16 cellular contexts compared by ENCODE assay signal in genomic region chr16:2708290-2708639, GRCh38. TPM values are rescaled to one million over a fixed set of nuclear protein-coding genes. Genes with fewer than 3 reads are reported as not detected.
DNase-seq lines count a peak whose midpoint lies in the region; ATAC-seq and TF ChIP-seq lines count a peak whose summit lies in the region.
"Had no signal": no experiment of that assay in that cellular context is flagged by ENCODE, and none has a peak within 500 bp of the region (broad histone marks: within the 10 kb centered on the region; RNA-seq: fewer than 3 reads in every experiment).

No MANE protein-coding gene starts in this region.

- TF ChIP-seq CTCF in heart right ventricle (IDR thresholded peaks at IDR 0.05) (no peak), OCI-LY7 (conservative IDR thresholded peaks at IDR 0.05; ENCODE audit: low read length) (no peak), neural progenitor cell (IDR thresholded peaks at IDR 0.05) (no peak)

- no peaks in the 10 kb centered on the region for H3K27me3 Mint-ChIP-seq in neural progenitor cell (ENCODE audit: insufficient read depth, low read depth)
- H3K27me3 Mint-ChIP-seq: B cell; CD4-positive, alpha-beta memory T cell had no signal

- H3K4me1 Mint-ChIP-seq in neural progenitor cell, result no peaks in the 10 kb centered on the region
- H3K4me1 Mint-ChIP-seq: GM23338 had no signal

- intact Hi-C loops in left cardiac atrium (cut with DNase I) (no loop called here), heart right ventricle (cut with DNase I) (no loop called here), OCI-LY7 (cut with micrococcal nuclease; ENCODE audit: unreplicated experiment) (no loop called here), posterior vena cava (cut with DNase I) (loop anchor here in 1 of 2 donors (10.0 kb wide), 1 partner anchor 147 kb away; the partner anchor contains the start of gene PRSS22)

- H3K36me3 Mint-ChIP-seq in neural progenitor cell, result no peaks in the 10 kb centered on the region

- H3F3A ChIP-seq in neural progenitor cell (ENCODE audit: low read depth), result no peaks in the 10 kb centered on the region

- H3K9me3 Mint-ChIP-seq in neural progenitor cell, result no peaks in the 10 kb centered on the region
- H3K9me3 Mint-ChIP-seq: CD4-positive, alpha-beta memory T cell; GM23338 had no signal

- H3K4me1 ChIP-seq in heart right ventricle (peaks cover 0 to 17% (median 11%) of the 10 kb centered on the region in 9 donors), BLaER1 (peaks cover 77% of the 10 kb centered on the region), OCI-LY7 (ENCODE audit: insufficient read depth, low read length, poor library complexity, severe bottlenecking) (no peaks in the 10 kb centered on the region), neural progenitor cell (no peaks in the 10 kb centered on the region)

- H3K4me2 ChIP-seq in BLaER1 (0 out of 2 replicates have a peak overlapping the region, but pooled peaks have one; percentile 2), OCI-LY7 (ENCODE audit: low read length) (no peak overlapping the region), neural progenitor cell (no peak overlapping the region)
- H3K4me2 ChIP-seq: GM23338 had no signal

- no peaks in the 10 kb centered on the region for H3K9me3 ChIP-seq in heart right ventricle
- H3K9me3 ChIP-seq in BLaER1, result no peaks in the 10 kb centered on the region
- no peaks in the 10 kb centered on the region for H3K9me3 ChIP-seq in OCI-LY7 (ENCODE audit: low read length)
- H3K9me3 ChIP-seq in neural progenitor cell (ENCODE audit: low read depth), result no peaks in the 10 kb centered on the region

- no peak overlapping the region for H3K27ac Mint-ChIP-seq in neural progenitor cell
- H3K27ac Mint-ChIP-seq: B cell; CD4-positive, alpha-beta memory T cell; GM23338 had no signal

- peaks cover 92% of the 10 kb centered on the region for H4K20me1 ChIP-seq in BLaER1
- no peaks in the 10 kb centered on the region for H4K20me1 ChIP-seq in OCI-LY7 (ENCODE audit: insufficient read depth, low read length)
- H4K20me1 ChIP-seq in neural progenitor cell (ENCODE audit: low read depth), result no peaks in the 10 kb centered on the region

- no peaks in the 10 kb centered on the region for H3K9me2 ChIP-seq in OCI-LY7 (ENCODE audit: insufficient read depth, low read length)

- H3K9ac ChIP-seq in BLaER1 (no peak overlapping the region), neural progenitor cell (no peak overlapping the region)

- DNase-seq in left cardiac atrium (peak; percentile 9), heart right ventricle (no peak), OCI-LY7 (ENCODE audit: low spot score) (no peak), neural progenitor cell (ENCODE audit: low spot score) (no peak), posterior vena cava (ENCODE audit: low spot score) (no peak)
- DNase-seq: CD4-positive, alpha-beta memory T cell; DMS153; DMS79 treated with DMSO at 0.1 percent for 48 hours; EL; H7 had no signal

- 91 to 93% methylated on average over 14 of the region's 14 CpGs for WGBS in heart right ventricle, 2 donors

- H3K27me3 ChIP-seq in heart right ventricle, result no peaks in the 10 kb centered on the region
- no peaks in the 10 kb centered on the region for H3K27me3 ChIP-seq in BLaER1
- H3K27me3 ChIP-seq in neural progenitor cell, result no peaks in the 10 kb centered on the region

- no peak overlapping the region for H3K27ac ChIP-seq in heart right ventricle
- H3K27ac ChIP-seq in BLaER1, result no peak overlapping the region
- H3K27ac ChIP-seq in OCI-LY7 (ENCODE audit: low read depth, low read length, poor library complexity, severe bottlenecking), result no peak overlapping the region
- H3K27ac ChIP-seq in neural progenitor cell, result no peak overlapping the region
- H3K27ac ChIP-seq: C4-2B had no signal

- BruUV-seq in OCI-LY7 (replicated peaks; lab: Mats Ljungman, UMichigan), result TSS peak; percentile 80

- CTCF ChIA-PET in OCI-LY7 (lab: Charles Lee; ENCODE audit: unreplicated experiment), result no interaction called here

- H2AFZ ChIP-seq in OCI-LY7 (ENCODE audit: low read length) (no peak overlapping the region), neural progenitor cell (replicated peaks) (no peak overlapping the region)
- H2AFZ ChIP-seq: GM23338 had no signal

- H3K4me3 ChIP-seq in heart right ventricle (no peak overlapping the region), BLaER1 (no peak overlapping the region), OCI-LY7 (ENCODE audit: low read depth, low read length, poor library complexity, severe bottlenecking) (no peak overlapping the region), neural progenitor cell (no peak overlapping the region)
- H3K4me3 ChIP-seq: GM23338 had no signal

- no peaks in the 10 kb centered on the region for H3K79me2 ChIP-seq in OCI-LY7 (ENCODE audit: insufficient read depth, low read depth, low read length)
- no peaks in the 10 kb centered on the region for H3K79me2 ChIP-seq in neural progenitor cell (ENCODE audit: low read depth)

- ATAC-seq in left cardiac atrium (no peak), heart right ventricle (no peak), HG03039 (IDR thresholded peaks at IDR 0.05; ENCODE audit: unreplicated experiment) (no peak)
- ATAC-seq: GM23338 had no signal

- peaks cover 0 to 69% (median 16%) of the 10 kb centered on the region in 9 donors for H3K36me3 ChIP-seq in heart right ventricle
- H3K36me3 ChIP-seq in BLaER1, result peaks cover 54% of the 10 kb centered on the region
- H3K36me3 ChIP-seq in OCI-LY7 (ENCODE audit: insufficient read depth, low read length), result peaks cover 8% of the 10 kb centered on the region; the same call in 1 of the 2 replicates
- H3K36me3 ChIP-seq in neural progenitor cell, result no peaks in the 10 kb centered on the region

- peak overlapping the region; percentile 65 for H3K4me3 Mint-ChIP-seq in neural progenitor cell
- H3K4me3 Mint-ChIP-seq: B cell; CD4-positive, alpha-beta memory T cell; GM23338 had no signal

- POLR2A ChIA-PET in OCI-LY7 (lab: Charles Lee), result no interaction called here

RNA-seq across cellular contexts. Expression of gene PRSS27, which starts 11.8 kb away (rescaled TPM):
- under 1 TPM; 0.44 to 0.65 TPM for total RNA-seq in left cardiac atrium
- total RNA-seq in heart right ventricle, result under 1 TPM in 9 of 10 donors, not detected in 1; 0.11 to 0.75 (median 0.40) TPM
- polyA plus RNA-seq in heart right ventricle, result under 1 TPM; 0.46 to 0.66 TPM
- 1.3 and 2.7 TPM in 2 replicates for total RNA-seq in OCI-LY7 (2014; rRNA removed; shearing (Covaris generic))
- 5.7 and 7.7 TPM in 2 replicates for total RNA-seq in OCI-LY7 (2022)
- 1.8 and 5.1 TPM in 2 replicates for total RNA-seq in neural progenitor cell (ENCODE audit: low replicate concordance)
- total RNA-seq in posterior vena cava, result 1 to 10 TPM in 1 of 2 donors, under 1 TPM in 1; 0.71 to 1.4 TPM
- total RNA-seq: HT1080 had no signal
- polyA plus RNA-seq: CD4-positive, alpha-beta memory T cell had no signal

RNA-seq across cellular contexts. Expression of gene KCTD5, which starts 25.9 kb away (rescaled TPM):
- total RNA-seq in left cardiac atrium (10 to 100 TPM; 11.6 to 15.2 TPM), heart right ventricle (10 to 100 TPM in 6 of 10 donors, 1 to 10 TPM in 4; 8.5 to 22.4 (median 11.7) TPM), OCI-LY7 (2022) (25.2 and 25.8 TPM in 2 replicates), neural progenitor cell (ENCODE audit: low replicate concordance) (21.6 and 34.5 TPM in 2 replicates), posterior vena cava (10 to 100 TPM; 13.5 to 14.3 TPM)
- polyA plus RNA-seq in heart right ventricle, result 10 to 100 TPM in 1 of 2 donors, 1 to 10 TPM in 1; 8.7 to 11.7 TPM
- 18.9 and 34.6 TPM in 2 replicates for total RNA-seq in OCI-LY7 (2014; rRNA removed; shearing (Covaris generic))

RNA-seq across cellular contexts. Expression of gene SRRM2, which starts 44.2 kb away (rescaled TPM):
- total RNA-seq in left cardiac atrium, result 100 to 1,000 TPM; 266 to 321 TPM
- total RNA-seq in heart right ventricle, result 100 to 1,000 TPM; 228 to 392 (median 261) TPM
- 1,000 to 10,000 TPM in 1 of 2 donors, 100 to 1,000 TPM in 1; 182 to 1,328 TPM for polyA plus RNA-seq in heart right ventricle
- total RNA-seq in OCI-LY7 (2014; rRNA removed; shearing (Covaris generic)), result 206 and 208 TPM in 2 replicates
- total RNA-seq in OCI-LY7 (2022), result 819 and 825 TPM in 2 replicates
- total RNA-seq in neural progenitor cell (ENCODE audit: low replicate concordance), result 82.3 and 119 TPM in 2 replicates
- 100 to 1,000 TPM; 320 to 360 TPM for total RNA-seq in posterior vena cava
